1 cellular context compared by ENCODE assay signal in genomic region chr2:18156002-18156401, GRCh38.
TF ChIP-seq lines count a peak whose summit lies in the region.

No MANE protein-coding gene starts in this region.

TF ChIP-seq in HEK293, 187 proteins besides CTCF, POLR2A, EP300 and RAD21 (continued from another document and continues in another):
- TF ChIP-seq ZNF112 (tag by site-specific recombination; IDR thresholded peaks at IDR 0.05) = no peak
- TF ChIP-seq ZNF639 (tag by site-specific recombination; IDR thresholded peaks at IDR 0.05) = 0 out of 2 replicates have a peak, but pooled peaks have one; percentile 46
- TF ChIP-seq ZSCAN23 (tag by site-specific recombination; IDR thresholded peaks at IDR 0.05) = 0 out of 2 replicates have a peak, but pooled peaks have one; percentile 40
- TF ChIP-seq PRDM1 (tag by site-specific recombination; IDR thresholded peaks at IDR 0.05) = no peak
- peak; percentile 95 for TF ChIP-seq ZNF843 (tag by site-specific recombination; IDR thresholded peaks at IDR 0.05)
- no peak for TF ChIP-seq SCRT1 (tag by site-specific recombination; IDR thresholded peaks at IDR 0.05; ENCODE audit: borderline replicate concordance)
- no peak for TF ChIP-seq ZNF398 (tag by site-specific recombination; IDR thresholded peaks at IDR 0.05)
- no peak for TF ChIP-seq ZNF654 (tag by site-specific recombination; IDR thresholded peaks at IDR 0.05; ENCODE audit: low read depth)
- no peak for TF ChIP-seq ZNF140 (tag by site-specific recombination; IDR thresholded peaks at IDR 0.05)
- TF ChIP-seq KLF8 (tag by site-specific recombination; IDR thresholded peaks at IDR 0.05) = peak; percentile 35; the same call in 1 of the 2 replicates
- no peak for TF ChIP-seq HOXC10 (CRISPR knock-in tag; IDR thresholded peaks at IDR 0.05)
- no peak for TF ChIP-seq BCL6B (tag by site-specific recombination; IDR thresholded peaks at IDR 0.05)
- TF ChIP-seq INSM2 (tag by site-specific recombination; IDR thresholded peaks at IDR 0.05) = no peak
- TF ChIP-seq ATF2 (tag by site-specific recombination; IDR thresholded peaks at IDR 0.05; ENCODE audit: low read depth) = peak; percentile 87
- no peak for TF ChIP-seq ZNF529 (tag by site-specific recombination; IDR thresholded peaks at IDR 0.05; ENCODE audit: insufficient replicate concordance)
- TF ChIP-seq ZNF19 (tag by site-specific recombination; IDR thresholded peaks at IDR 0.05; ENCODE audit: low read depth) = no peak
- TF ChIP-seq ZNF560 (tag by site-specific recombination; IDR thresholded peaks at IDR 0.05; ENCODE audit: borderline replicate concordance) = no peak
- TF ChIP-seq ZNF132 (tag by site-specific recombination; IDR thresholded peaks at IDR 0.05; ENCODE audit: borderline replicate concordance) = no peak
- no peak for TF ChIP-seq SP3 (tag by site-specific recombination; IDR thresholded peaks at IDR 0.05)
- no peak for TF ChIP-seq ZBTB1 (tag by site-specific recombination; IDR thresholded peaks at IDR 0.05)
- TF ChIP-seq HIC1 (tag by site-specific recombination; IDR thresholded peaks at IDR 0.05) = peak; percentile 65; the same call in 1 of the 2 replicates
- TF ChIP-seq KLF17 (tag by site-specific recombination; IDR thresholded peaks at IDR 0.05) = no peak
- no peak for TF ChIP-seq ZNF416 (tag by site-specific recombination; IDR thresholded peaks at IDR 0.05)
- TF ChIP-seq OSR2 (tag by site-specific recombination; IDR thresholded peaks at IDR 0.05) = peak; percentile 66; the same call in 1 of the 2 replicates
- no peak for TF ChIP-seq ZNF473 (tag by site-specific recombination; IDR thresholded peaks at IDR 0.05)
- peak; percentile 47; the same call in 1 of the 2 replicates for TF ChIP-seq ZNF580 (tag by site-specific recombination; IDR thresholded peaks at IDR 0.05)
- TF ChIP-seq GLIS1 (tag by site-specific recombination; IDR thresholded peaks at IDR 0.05) = peak; percentile 58
- no peak for TF ChIP-seq ZNF311 (tag by site-specific recombination; IDR thresholded peaks at IDR 0.05; ENCODE audit: borderline replicate concordance)
- no peak for TF ChIP-seq ZSCAN18 (tag by site-specific recombination; IDR thresholded peaks at IDR 0.05)
- TF ChIP-seq ZBTB20 (tag by site-specific recombination; IDR thresholded peaks at IDR 0.05) = no peak; the same call in 1 of the 2 replicates
- no peak for TF ChIP-seq ZNF488 (tag by site-specific recombination; IDR thresholded peaks at IDR 0.05)
- TF ChIP-seq BCL11A (tag by site-specific recombination; IDR thresholded peaks at IDR 0.05; ENCODE audit: low read depth) = 0 out of 2 replicates have a peak, but pooled peaks have one; percentile 58
- TF ChIP-seq ZNF510 (tag by site-specific recombination; IDR thresholded peaks at IDR 0.05; ENCODE audit: insufficient replicate concordance) = no peak
- no peak for TF ChIP-seq ZBTB11 (tag by site-specific recombination; conservative IDR thresholded peaks at IDR 0.05; ENCODE audit: low read depth)
- peak; percentile 66 for TF ChIP-seq ZNF629 (tag by site-specific recombination; IDR thresholded peaks at IDR 0.05)
- TF ChIP-seq OVOL3 (tag by site-specific recombination; IDR thresholded peaks at IDR 0.05) = no peak
- TF ChIP-seq ZSCAN5A (tag by site-specific recombination; IDR thresholded peaks at IDR 0.05) = no peak
- no peak for TF ChIP-seq ZNF37A (tag by site-specific recombination; IDR thresholded peaks at IDR 0.05)
